1 cellular context compared by ENCODE assay signal in the genomic region with DNA sequence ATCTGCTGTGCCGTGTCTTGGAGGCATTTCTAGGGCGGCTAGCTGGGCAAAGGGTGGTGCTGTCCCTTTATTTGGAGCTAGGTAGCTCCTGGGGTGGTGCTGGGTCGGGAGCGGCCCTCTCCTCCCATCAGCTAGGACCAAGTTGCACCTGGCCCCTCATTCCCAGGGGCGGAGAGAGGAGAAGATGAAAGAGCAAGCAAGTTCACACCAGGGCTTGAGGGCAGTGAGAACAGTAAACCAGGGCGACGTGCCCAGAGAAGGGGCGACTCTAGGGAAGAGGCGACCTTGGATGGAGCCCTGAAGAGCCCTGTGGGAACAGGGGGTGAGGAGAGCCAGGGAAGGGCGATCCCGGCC.
TF ChIP-seq lines count a peak whose summit lies in the region.

No MANE protein-coding gene starts in this region.

TF ChIP-seq in GM12878, 131 proteins besides CTCF, POLR2A, EP300 and RAD21:
- TF ChIP-seq SP1 (IDR thresholded peaks at IDR 0.05; ENCODE audit: low read depth, low read length) (no peak), IKZF2 (IDR thresholded peaks at IDR 0.05) (no peak), SRF (IDR thresholded peaks at IDR 0.05; ENCODE audit: low read depth in 2 of 2, low read length in 2 of 2) (no peak), SMARCA5 (IDR thresholded peaks at IDR 0.05) (no peak), SREBF1 (IDR thresholded peaks at IDR 0.05; ENCODE audit: low read length) (no peak), EGR1 (IDR thresholded peaks at IDR 0.05; ENCODE audit: borderline replicate concordance in 1 of 2, low read depth in 2 of 2, low read length in 2 of 2) (no peak), RCOR1 (conservative IDR thresholded peaks at IDR 0.05; ENCODE audit: low read depth, low read length) (no peak), EED (IDR thresholded peaks at IDR 0.05; ENCODE audit: low read depth) (no peak), IKZF1 (conservative IDR thresholded peaks at IDR 0.05) (no peak), POU2F2 (IDR thresholded peaks at IDR 0.05; ENCODE audit: borderline replicate concordance, low read depth, low read length) (no peak), JUND (IDR thresholded peaks at IDR 0.05; ENCODE audit: low read depth, low read length) (no peak), TCF7 (IDR thresholded peaks at IDR 0.05; ENCODE audit: borderline replicate concordance) (no peak), SIX5 (IDR thresholded peaks at IDR 0.05; ENCODE audit: low read depth, low read length, severe bottlenecking) (no peak), CBX5 (IDR thresholded peaks at IDR 0.05; ENCODE audit: low read depth) (no peak), USF1 (IDR thresholded peaks at IDR 0.05; ENCODE audit: borderline replicate concordance, extremely low read length, insufficient read depth, low read depth, low read length) (no peak), RELA (IDR thresholded peaks at IDR 0.05; ENCODE audit: borderline replicate concordance, partially characterized antibody) (no peak), ZNF24 (IDR thresholded peaks at IDR 0.05) (no peak)
- TF ChIP-seq, protein P1, sequence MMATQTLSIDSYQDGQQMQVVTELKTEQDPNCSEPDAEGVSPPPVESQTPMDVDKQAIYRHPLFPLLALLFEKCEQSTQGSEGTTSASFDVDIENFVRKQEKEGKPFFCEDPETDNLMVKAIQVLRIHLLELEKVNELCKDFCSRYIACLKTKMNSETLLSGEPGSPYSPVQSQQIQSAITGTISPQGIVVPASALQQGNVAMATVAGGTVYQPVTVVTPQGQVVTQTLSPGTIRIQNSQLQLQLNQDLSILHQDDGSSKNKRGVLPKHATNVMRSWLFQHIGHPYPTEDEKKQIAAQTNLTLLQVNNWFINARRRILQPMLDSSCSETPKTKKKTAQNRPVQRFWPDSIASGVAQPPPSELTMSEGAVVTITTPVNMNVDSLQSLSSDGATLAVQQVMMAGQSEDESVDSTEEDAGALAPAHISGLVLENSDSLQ (IDR thresholded peaks at IDR 0.05) = no peak
- TF ChIP-seq, protein P2, sequence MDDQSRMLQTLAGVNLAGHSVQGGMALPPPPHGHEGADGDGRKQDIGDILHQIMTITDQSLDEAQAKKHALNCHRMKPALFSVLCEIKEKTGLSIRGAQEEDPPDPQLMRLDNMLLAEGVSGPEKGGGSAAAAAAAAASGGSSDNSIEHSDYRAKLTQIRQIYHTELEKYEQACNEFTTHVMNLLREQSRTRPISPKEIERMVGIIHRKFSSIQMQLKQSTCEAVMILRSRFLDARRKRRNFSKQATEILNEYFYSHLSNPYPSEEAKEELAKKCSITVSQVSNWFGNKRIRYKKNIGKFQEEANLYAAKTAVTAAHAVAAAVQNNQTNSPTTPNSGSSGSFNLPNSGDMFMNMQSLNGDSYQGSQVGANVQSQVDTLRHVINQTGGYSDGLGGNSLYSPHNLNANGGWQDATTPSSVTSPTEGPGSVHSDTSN (IDR thresholded peaks at IDR 0.05; ENCODE audit: insufficient replicate concordance, low read depth, low read length) = no peak
